In the genomic region with DNA sequence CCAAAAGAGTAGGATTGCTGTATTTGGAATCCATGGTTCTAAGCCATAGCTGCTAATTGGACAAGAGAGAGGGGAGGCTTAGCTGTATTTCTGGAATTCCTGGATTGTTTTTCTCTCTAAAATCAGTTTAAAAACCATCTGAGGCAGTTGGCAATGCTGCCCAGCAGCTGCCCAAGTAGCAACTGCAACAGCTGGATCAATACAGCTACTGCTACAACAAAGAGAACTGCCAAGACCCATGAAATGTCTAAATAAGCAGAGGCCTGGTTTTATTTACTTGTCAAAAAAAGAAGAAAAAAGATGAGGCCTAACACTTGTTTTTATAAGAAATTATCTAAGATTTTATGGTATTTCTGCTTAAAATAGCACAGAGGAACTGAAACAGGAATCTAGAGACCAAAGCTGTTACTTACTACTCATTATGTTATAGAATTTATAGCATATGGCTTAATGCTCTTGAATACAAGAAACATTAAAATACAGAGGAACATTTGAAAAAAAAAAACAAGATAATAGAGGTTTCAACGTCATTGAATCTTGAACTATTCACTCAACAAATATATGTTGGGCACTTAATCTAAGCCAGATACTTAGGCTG, we compare ENCODE assay signal across 21 cellular contexts. TPM values are rescaled to one million over a fixed set of nuclear protein-coding genes. Genes with fewer than 3 reads are reported as not detected.
DNase-seq lines count a peak whose midpoint lies in the region; ATAC-seq and TF ChIP-seq lines count a peak whose summit lies in the region.
"Had no signal": no experiment of that assay in that cellular context is flagged by ENCODE, and none has a peak within 500 bp of the region (broad histone marks: within the 10 kb centered on the region; RNA-seq: fewer than 3 reads in every experiment).

No MANE protein-coding gene starts in this region.

- H2AFZ ChIP-seq in OCI-LY3 (ENCODE audit: low read depth, low read length): peak overlapping the region; percentile 54; the same call in 1 of the 2 replicates
- H2AFZ ChIP-seq: GM23338 had no signal

- peak; percentile 34 for ATAC-seq in GM18867 (IDR thresholded peaks at IDR 0.05; ENCODE audit: unreplicated experiment)
- peak; percentile 59 for ATAC-seq in left lobe of liver
- ATAC-seq in HG03135 (IDR thresholded peaks at IDR 0.05; ENCODE audit: unreplicated experiment): no peak
- ATAC-seq in GM21737 (IDR thresholded peaks at IDR 0.05; ENCODE audit: unreplicated experiment): no peak
- no peak for ATAC-seq in GM19467 (IDR thresholded peaks at IDR 0.05; ENCODE audit: unreplicated experiment)
- ATAC-seq: CD8-positive, alpha-beta T cell; GM23338; PC-3 had no signal

- H4K20me1 ChIP-seq in BLaER1 (no peaks in the 10 kb centered on the region), OCI-LY3 (ENCODE audit: insufficient read depth, low read length) (no peaks in the 10 kb centered on the region)

- H3K9me3 ChIP-seq in BLaER1: no peaks in the 10 kb centered on the region
- H3K9me3 ChIP-seq in OCI-LY3 (ENCODE audit: insufficient read depth, low read length): no peaks in the 10 kb centered on the region
- H3K9me3 ChIP-seq in Peyer's patch: no peaks in the 10 kb centered on the region

- H3K4me3 ChIP-seq in BLaER1: no peak overlapping the region
- H3K4me3 ChIP-seq in OCI-LY3 (ENCODE audit: low read length): no peak overlapping the region
- H3K4me3 ChIP-seq in Peyer's patch: no peak overlapping the region
- H3K4me3 ChIP-seq: GM23338 had no signal

- H3K27ac ChIP-seq in BLaER1: no peak overlapping the region
- no peak overlapping the region for H3K27ac ChIP-seq in OCI-LY3 (ENCODE audit: low read length)
- H3K27ac ChIP-seq in Peyer's patch: no peak overlapping the region

- TF ChIP-seq CTCF in OCI-LY3 (IDR thresholded peaks at IDR 0.05; ENCODE audit: low read depth, low read length) (no peak), Peyer's patch (IDR thresholded peaks at IDR 0.05) (no peak)

- H3K4me2 ChIP-seq in BLaER1 (peak overlapping the region; percentile 44), OCI-LY3 (ENCODE audit: low read length) (peak overlapping the region; percentile 48)
- H3K4me2 ChIP-seq: GM23338 had no signal

- DNase-seq in left lobe of liver (ENCODE audit: low spot score) (no peak), Peyer's patch (no peak)
- DNase-seq: activated CD4-positive, alpha-beta T cell treated with anti-CD3 and anti-CD28 coated beads, Interleukin-2, amount 10 ng/mL, durations not matched to agents 24 days and 14 days; activated naive CD8-positive, alpha-beta T cell treated with anti-CD3 and anti-CD28 coated beads, Interleukin-2, amount 10 ng/mL, durations not matched to agents 7 days and 5 days; CD8-positive, alpha-beta T cell; effector memory CD4-positive, alpha-beta T cell; islet precursor cell; KG1; NCI-H2171; NCI-H526 treated with DMSO at 0.1 percent for 48 hours; PC-3; stimulated activated CD4-positive, alpha-beta T cell treated with anti-CD3 and anti-CD28 coated beads, Interleukin-1b, Interleukin-23, amount 100 ng/mL, for 48 hours had no signal

- H3K4me1 ChIP-seq in BLaER1 (peaks cover 26% of the 10 kb centered on the region), OCI-LY3 (ENCODE audit: low read length) (peaks cover 25% of the 10 kb centered on the region), Peyer's patch (no peaks in the 10 kb centered on the region)

- no peaks in the 10 kb centered on the region for H3K79me2 ChIP-seq in OCI-LY3 (ENCODE audit: low read length)

- H3K27me3 ChIP-seq in BLaER1 (no peaks in the 10 kb centered on the region), OCI-LY3 (ENCODE audit: low read depth, low read length) (no peaks in the 10 kb centered on the region), Peyer's patch (no peaks in the 10 kb centered on the region)

- H3K9ac ChIP-seq in BLaER1: no peak overlapping the region
- no peak overlapping the region for H3K9ac ChIP-seq in OCI-LY3 (ENCODE audit: low read length)

- no peak for TF ChIP-seq POLR2A in Peyer's patch (IDR thresholded peaks at IDR 0.05)

- H3K36me3 ChIP-seq in BLaER1 (no peaks in the 10 kb centered on the region), OCI-LY3 (replicated peaks; ENCODE audit: low read depth, low read length) (no peaks in the 10 kb centered on the region), Peyer's patch (no peaks in the 10 kb centered on the region)

RNA-seq across cellular contexts. Expression of a gene that starts 39.1 kb away (rescaled TPM):
- total RNA-seq in left lobe of liver: not detected
- total RNA-seq in Peyer's patch: 1 to 10 TPM in 1 of 4 donors, under 1 TPM in 3; 0.35 to 1.6 (median 0.68) TPM
- total RNA-seq: activated CD4-positive, alpha-beta T cell treated with anti-CD3 and anti-CD28 coated beads, Interleukin-2, amount 10 ng/mL, durations not matched to agents 24 days and 14 days; activated naive CD8-positive, alpha-beta T cell treated with anti-CD3 and anti-CD28 coated beads, Interleukin-2, amount 10 ng/mL, durations not matched to agents 7 days and 5 days; CD8-positive, alpha-beta T cell; mononuclear cell; PC-3; T-helper 1 cell treated with Interleukin-12 subunit alpha and Interleukin-12 subunit beta and Interleukin-4 antibody, amounts not matched to agents 30 ng/mL and 1 ng/mL, for 36 hours had no signal

Comparison
In these comparisons a context has a peak if more than half of its experiments do, and no peak if none do; other contexts are left out.
1. ATAC-seq: peak in GM18867 (single experiment) and left lobe of liver (single experiment); none in HG03135 (single experiment), GM21737 (single experiment) and GM19467 (single experiment).